ENCODE assay signal across 8 cellular contexts in the genomic region with DNA sequence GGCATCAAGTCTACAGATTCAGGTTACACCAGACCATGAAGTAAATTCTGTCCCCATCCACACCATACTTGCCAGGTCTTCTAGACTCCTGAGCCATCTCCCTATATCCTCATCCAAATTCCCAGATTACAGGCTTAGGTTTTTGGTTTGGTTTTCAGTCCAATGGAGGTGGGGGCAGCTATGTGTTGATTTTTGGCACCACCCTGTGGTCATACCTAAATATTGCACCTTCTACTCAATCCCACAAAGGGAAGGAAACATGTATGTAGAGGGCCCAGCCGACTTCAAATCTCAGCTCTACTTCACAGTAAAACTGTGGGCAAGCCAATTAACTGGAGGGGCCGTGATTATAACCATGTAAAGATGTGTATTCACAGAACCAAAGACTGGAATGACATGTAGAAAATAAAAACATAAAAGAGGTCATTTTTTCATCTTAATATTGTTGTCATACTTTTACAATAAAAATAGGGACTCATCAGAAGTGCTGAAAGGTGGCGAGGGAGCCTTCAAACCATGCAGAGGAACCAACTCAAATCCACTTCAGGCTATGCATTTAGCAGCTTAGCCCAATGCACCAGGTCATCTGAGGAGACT. TPM values are rescaled to one million over a fixed set of nuclear protein-coding genes. Genes with fewer than 3 reads are reported as not detected.
A peak's percentile ranks its signal among the peaks of the same experiment; 100 is the strongest.
DNase-seq lines count a peak whose midpoint lies in the region; FAIRE-seq and TF ChIP-seq lines count a peak whose summit lies in the region.

No MANE protein-coding gene starts in this region.

- H3K27ac ChIP-seq in thyroid gland, result no peak overlapping the region

- no peak for FAIRE-seq in bronchial epithelial cell (lab: Jason Lieb, UNC)

- peaks cover 7 to 14% of the 10 kb centered on the region in 2 donors for H3K4me1 ChIP-seq in thyroid gland

- TF ChIP-seq CTCF in bronchial epithelial cell (IDR thresholded peaks at IDR 0.05; ENCODE audit: insufficient read depth, low read length, severe bottlenecking) (peak; percentile 58), thyroid gland (IDR thresholded peaks at IDR 0.05) (peak in 5 of 6 experiments; percentile 24 to 59 (median 50))

- intact Hi-C loops in thyroid gland (cut with DNase I), result loop anchor here (10.0 kb wide), 1 partner anchor 534 kb away; no protein-coding TSS in a partner anchor

- WGBS in thyroid gland, 2 donors, result 66 to 74% methylated on average over 3 of the region's 3 CpGs

- DNase-seq in NCI-H2196 (lab: John Stamatoyannopoulos, UW; ENCODE audit: unreplicated experiment) (peak; percentile 11), NCI-H2196 treated with DMSO at 0.1 percent for 48 hours (lab: John Stamatoyannopoulos, UW; ENCODE audit: unreplicated experiment) (no peak), HCEC 1CT (peak; percentile 44), NOMO-1 treated with DMSO at 0.1 percent for 48 hours (lab: John Stamatoyannopoulos, UW; ENCODE audit: unreplicated experiment) (peak; percentile 44), bronchial epithelial cell (ENCODE audit: low read depth) (peak; percentile 54), kidney tubule cell (ENCODE audit: low spot score) (peak; percentile 48), thyroid gland (peak; percentile 5 to 6)
- DNase-seq in effector CD8-positive, alpha-beta T cell (lab: John Stamatoyannopoulos, UW), result no peak

- H3K27me3 ChIP-seq in bronchial epithelial cell (ENCODE audit: control insufficient read depth, insufficient read depth, low read length) (no peaks in the 10 kb centered on the region), thyroid gland (no peaks in the 10 kb centered on the region)

- no peak overlapping the region for H3K4me3 ChIP-seq in bronchial epithelial cell (ENCODE audit: low read depth, low read length)
- H3K4me3 ChIP-seq in thyroid gland (replicated peaks in 1 of 3), result no peak overlapping the region

- H3K36me3 ChIP-seq in bronchial epithelial cell (ENCODE audit: control insufficient read depth, insufficient read depth, low read length) (peaks cover 7% of the 10 kb centered on the region), thyroid gland (peaks cover 10 to 20% of the 10 kb centered on the region in 2 donors)

- no peaks in the 10 kb centered on the region for H3K9me3 ChIP-seq in thyroid gland

- TF ChIP-seq POLR2A in thyroid gland (IDR thresholded peaks at IDR 0.05), result no peak

RNA-seq across cellular contexts. Expression of a gene that starts 19.8 kb away (rescaled TPM):
- total RNA-seq in bronchial epithelial cell (19.2 and 21.9 TPM in 2 replicates), thyroid gland (10 to 100 TPM; 27.9 to 50.2 (median 32.5) TPM)

Comparison
In these comparisons a context has a peak if more than half of its experiments do, and no peak if none do; other contexts are left out.
1. DNase-seq: peak in NCI-H2196 (single experiment), HCEC 1CT (single experiment), NOMO-1 treated with DMSO at 0.1 percent for 48 hours (single experiment), bronchial epithelial cell (single experiment), kidney tubule cell (single experiment) and thyroid gland (2 of 2); none in NCI-H2196 treated with DMSO at 0.1 percent for 48 hours (single experiment) and effector CD8-positive, alpha-beta T cell (single experiment).